ENCODE assay signal across 2 cellular contexts in genomic region chr1:66937529-66938234, GRCh38.
TF ChIP-seq lines count a peak whose summit lies in the region.

No MANE protein-coding gene starts in this region.

TF ChIP-seq in HEK293, 187 proteins besides CTCF, POLR2A, EP300 and RAD21:
- no peak for TF ChIP-seq ZNF366 (tag by site-specific recombination; conservative IDR thresholded peaks at IDR 0.05)
- no peak for TF ChIP-seq ZNF473 (tag by site-specific recombination; IDR thresholded peaks at IDR 0.05)
- TF ChIP-seq ZNF138 (tag by site-specific recombination; IDR thresholded peaks at IDR 0.05; ENCODE audit: borderline replicate concordance) = no peak
- no peak for TF ChIP-seq ZBTB49 (tag by site-specific recombination; IDR thresholded peaks at IDR 0.05; ENCODE audit: low read depth)
- peak; percentile 59; the same call in 1 of the 2 replicates for TF ChIP-seq ZNF660 (tag by site-specific recombination; IDR thresholded peaks at IDR 0.05)

TF ChIP-seq in GM12878, 131 proteins besides CTCF, POLR2A, EP300 and RAD21:
- TF ChIP-seq MEF2A (IDR thresholded peaks at IDR 0.05; ENCODE audit: insufficient read depth, low read depth, low read length) = no peak
- no peak for TF ChIP-seq ELK1 (IDR thresholded peaks at IDR 0.05; ENCODE audit: low read depth, low read length)
- no peak for TF ChIP-seq HDGF (IDR thresholded peaks at IDR 0.05)
- TF ChIP-seq JUND (IDR thresholded peaks at IDR 0.05; ENCODE audit: low read depth, low read length) = no peak
- no peak for TF ChIP-seq STAT3 (IDR thresholded peaks at IDR 0.05; ENCODE audit: low read depth, low read length)
